16 cellular contexts compared by ENCODE assay signal in the genomic region with DNA sequence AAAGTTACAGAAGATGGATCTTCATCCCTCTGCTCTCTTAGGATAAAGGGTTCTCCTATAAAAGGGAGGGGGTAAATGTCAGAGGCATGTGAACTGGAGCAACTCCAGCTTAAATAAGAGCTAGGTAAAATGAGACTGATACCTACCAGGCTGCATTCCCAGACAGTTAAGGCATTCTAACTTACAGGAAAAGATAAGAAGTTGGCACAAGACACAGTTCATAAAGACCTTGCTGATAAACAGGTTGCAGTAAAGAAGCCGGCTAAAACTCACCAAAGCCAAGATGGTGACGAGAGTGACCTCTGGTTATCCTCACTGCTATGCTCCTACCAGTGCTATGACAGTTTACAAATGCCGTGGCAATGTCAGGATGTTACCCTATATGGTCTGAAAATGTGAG.
"Had no signal": no experiment of that assay in that cellular context is flagged by ENCODE, and none has a peak within 500 bp of the region (broad histone marks: within the 10 kb centered on the region; RNA-seq: fewer than 3 reads in every experiment).

No MANE protein-coding gene starts in this region.

- H3K9me3 ChIP-seq: ascending aorta, right lobe of liver, SJCRH30, spleen, tibial nerve had no signal

- H3K4me3 ChIP-seq: ascending aorta, right lobe of liver, SJCRH30, spleen, tibial nerve had no signal

- H3K27ac ChIP-seq: ascending aorta, right lobe of liver, SJCRH30, spleen, tibial nerve, WERI-Rb-1 had no signal

- H3K27me3 ChIP-seq: ascending aorta, right lobe of liver, SJCRH30, spleen, tibial nerve had no signal

- H3K36me3 ChIP-seq: ascending aorta, right lobe of liver, SJCRH30, spleen, tibial nerve, WERI-Rb-1 had no signal

- H3K4me1 ChIP-seq: ascending aorta, right lobe of liver, SJCRH30, spleen, tibial nerve had no signal

- DNase-seq: activated CD4-positive, alpha-beta T cell treated with anti-CD3 and anti-CD28 coated beads for 4 hours; activated CD8-positive, alpha-beta memory T cell treated with anti-CD3 and anti-CD28 coated beads, Interleukin-2, amount 50 U/mL, for 4 hours; activated CD8-positive, alpha-beta T cell treated with anti-CD3 and anti-CD28 coated beads for 36 hours; central memory CD4-positive, alpha-beta T cell; effector memory CD8-positive, alpha-beta T cell; foreskin fibroblast; head of caudate nucleus; midbrain; nucleus accumbens; right lobe of liver; SJCRH30; spleen; stimulated activated CD4-positive, alpha-beta T cell treated with anti-CD3 and anti-CD28 coated beads, Interleukin-1b, Interleukin-23, amount 100 ng/mL, for 48 hours; WERI-Rb-1 had no signal
